In genomic region chr1:89615676-89616598, GRCh38 we compare ENCODE assay signal across 8 cellular contexts. TPM values are rescaled to one million over a fixed set of nuclear protein-coding genes. Genes with fewer than 3 reads are reported as not detected.
DNase-seq lines count a peak whose midpoint lies in the region; ATAC-seq and TF ChIP-seq lines count a peak whose summit lies in the region.

No MANE protein-coding gene starts in this region.

- H3K9me3 Mint-ChIP-seq in chondrocyte (ENCODE audit: low read depth), result no peaks in the 10 kb centered on the region
- H3K9me3 Mint-ChIP-seq in naive thymus-derived CD8-positive, alpha-beta T cell, result peaks cover 1 to 12% (median 9%) of the 10 kb centered on the region in 9 donors

- H4K20me1 ChIP-seq in DND-41 (ENCODE audit: insufficient read depth, low read length), result no peaks in the 10 kb centered on the region
- H4K20me1 ChIP-seq in Loucy (ENCODE audit: insufficient read depth, low read length, poor library complexity, severe bottlenecking), result no peaks in the 10 kb centered on the region

- ATAC-seq in DND-41 (ENCODE audit: insufficient read depth, low read depth) (peak; percentile 60; the same call in 1 of the 3 replicates), GM18868 (IDR thresholded peaks at IDR 0.05; ENCODE audit: unreplicated experiment) (no peak), GM19455 (IDR thresholded peaks at IDR 0.05; ENCODE audit: unreplicated experiment) (no peak)
- ATAC-seq in naive thymus-derived CD8-positive, alpha-beta T cell, result no peak

- H3K27me3 Mint-ChIP-seq in chondrocyte (ENCODE audit: low read depth), result peaks cover 4% of the 10 kb centered on the region
- no peaks in the 10 kb centered on the region for H3K27me3 Mint-ChIP-seq in naive thymus-derived CD8-positive, alpha-beta T cell

- peaks cover 9% of the 10 kb centered on the region for H3K4me1 ChIP-seq in DND-41 (ENCODE audit: insufficient read depth, low read length)
- H3K4me1 ChIP-seq in Loucy (ENCODE audit: insufficient read depth, low read length, poor library complexity, severe bottlenecking), result peaks cover 7% of the 10 kb centered on the region
- H3K4me1 ChIP-seq in uterus, result no peaks in the 10 kb centered on the region

- H3F3A ChIP-seq in Loucy (ENCODE audit: low read depth), result no peaks in the 10 kb centered on the region

- no peak overlapping the region for H3K4me2 ChIP-seq in DND-41 (ENCODE audit: insufficient read depth, low read length)
- H3K4me2 ChIP-seq in Loucy (ENCODE audit: low read depth, low read length, poor library complexity, severe bottlenecking), result no peak overlapping the region

- no peak overlapping the region for H3K4me3 Mint-ChIP-seq in chondrocyte (ENCODE audit: unreplicated experiment)
- H3K4me3 Mint-ChIP-seq in naive thymus-derived CD8-positive, alpha-beta T cell, result no peak overlapping the region

- H3K36me3 ChIP-seq in DND-41 (ENCODE audit: insufficient read depth, low read length) (no peaks in the 10 kb centered on the region), Loucy (ENCODE audit: insufficient read depth, low read length) (no peaks in the 10 kb centered on the region), uterus (no peaks in the 10 kb centered on the region)

- H3K27ac Mint-ChIP-seq in chondrocyte (ENCODE audit: unreplicated experiment), result no peak overlapping the region
- H3K27ac Mint-ChIP-seq in naive thymus-derived CD8-positive, alpha-beta T cell, result peak overlapping the region in 8 of 10 donors; percentile 38 to 74 (median 58)

- TF ChIP-seq CTCF in DND-41 (IDR thresholded peaks at IDR 0.05; ENCODE audit: borderline replicate concordance, extremely low read depth, low read length, poor library complexity, severe bottlenecking) (peak; percentile 52), Loucy (conservative IDR thresholded peaks at IDR 0.05; ENCODE audit: low read length) (peak; percentile 82), chondrocyte (IDR thresholded peaks at IDR 0.05) (peak; percentile 58), uterus (IDR thresholded peaks at IDR 0.05) (no peak)

- H3K79me2 ChIP-seq in DND-41 (ENCODE audit: insufficient read depth, low read length), result no peaks in the 10 kb centered on the region
- no peaks in the 10 kb centered on the region for H3K79me2 ChIP-seq in Loucy (ENCODE audit: insufficient read depth, low read length)

- POLR2A ChIA-PET in naive thymus-derived CD8-positive, alpha-beta T cell (lab: Charles Lee), result interaction anchor here (0.9 to 5.4 kb wide), 4 partner anchors 8 to 15 kb away, joined by 3 to 40 read pairs (median 12); partner anchors contain the start of gene LRRC8C

- H2AFZ ChIP-seq in DND-41 (ENCODE audit: low read depth, low read length), result no peak overlapping the region
- H2AFZ ChIP-seq in Loucy (ENCODE audit: low read length), result no peak overlapping the region

- no peaks in the 10 kb centered on the region for H3K36me3 Mint-ChIP-seq in chondrocyte (ENCODE audit: low read depth)
- peaks cover 13 to 19% (median 13%) of the 10 kb centered on the region in 3 donors for H3K36me3 Mint-ChIP-seq in naive thymus-derived CD8-positive, alpha-beta T cell

- peaks cover 3% of the 10 kb centered on the region for H3K9me3 ChIP-seq in DND-41 (ENCODE audit: insufficient read depth, low read length, severe bottlenecking)
- H3K9me3 ChIP-seq in Loucy (ENCODE audit: insufficient read depth, low read depth, low read length), result 0 out of 2 replicates have a peak, but pooled peaks cover 5% of the 10 kb centered on the region
- H3K9me3 ChIP-seq in uterus, result no peaks in the 10 kb centered on the region

- H3K27ac ChIP-seq in DND-41 (ENCODE audit: low read length) (no peak overlapping the region), uterus (peak overlapping the region in 1 of 2 donors; percentile 18)

- intact Hi-C loops in uterus (cut with DNase I; ENCODE audit: low total_unique reads), result no loop called here

- H3K4me3 ChIP-seq in DND-41 (ENCODE audit: low read depth in 1 of 2, low read length in 2 of 2) (no peak overlapping the region), Loucy (ENCODE audit: low read length, poor library complexity, severe bottlenecking) (no peak overlapping the region), uterus (no peak overlapping the region)

- no peaks in the 10 kb centered on the region for H3K4me1 Mint-ChIP-seq in chondrocyte (ENCODE audit: low read depth)
- H3K4me1 Mint-ChIP-seq in naive thymus-derived CD8-positive, alpha-beta T cell, result peaks cover 30 to 81% (median 70%) of the 10 kb centered on the region in 4 donors

- no peak for TF ChIP-seq POLR2A in uterus (IDR thresholded peaks at IDR 0.05)

- peak; percentile 15 for DNase-seq in DND-41
- DNase-seq in chondrocyte (ENCODE audit: low spot score), result no peak
- DNase-seq in naive thymus-derived CD8-positive, alpha-beta T cell, result no peak
- no peak for DNase-seq in D341Med (ENCODE audit: low spot score)
- no peak for DNase-seq in uterus

- no peaks in the 10 kb centered on the region for H3K27me3 ChIP-seq in DND-41 (ENCODE audit: insufficient read depth, low read length, poor library complexity)
- no peaks in the 10 kb centered on the region for H3K27me3 ChIP-seq in Loucy (ENCODE audit: insufficient read depth, low read length, poor library complexity, severe bottlenecking)
- H3K27me3 ChIP-seq in uterus, result no peaks in the 10 kb centered on the region

- H3K9ac ChIP-seq in DND-41 (ENCODE audit: low read depth, low read length) (no peak overlapping the region), Loucy (ENCODE audit: low read depth, low read length, poor library complexity, severe bottlenecking) (no peak overlapping the region)

- no peaks in the 10 kb centered on the region for H3K9me2 ChIP-seq in Loucy (replicated peaks; ENCODE audit: low read depth, low read length)

RNA-seq across cellular contexts. Expression of gene LRRC8C, which starts 17.0 kb away (rescaled TPM):
- total RNA-seq in chondrocyte (2.3 to 2.6 TPM (median 2.3 TPM) in 3 replicates), uterus (10 to 100 TPM; 10.9 to 23.8 (median 19.8) TPM)
- total RNA-seq in naive thymus-derived CD8-positive, alpha-beta T cell, result 10 to 100 TPM; 52.2 to 53.3 TPM
- 10 to 100 TPM; 10.0 to 19.2 (median 14.2) TPM for polyA plus RNA-seq in naive thymus-derived CD8-positive, alpha-beta T cell

Comparison
In these comparisons a context has a peak if more than half of its experiments do, and no peak if none do; other contexts are left out.
1. CTCF ChIP-seq: peak in DND-41 (single experiment), Loucy (single experiment) and chondrocyte (single experiment); none in uterus (0 of 4).